In the genomic region with DNA sequence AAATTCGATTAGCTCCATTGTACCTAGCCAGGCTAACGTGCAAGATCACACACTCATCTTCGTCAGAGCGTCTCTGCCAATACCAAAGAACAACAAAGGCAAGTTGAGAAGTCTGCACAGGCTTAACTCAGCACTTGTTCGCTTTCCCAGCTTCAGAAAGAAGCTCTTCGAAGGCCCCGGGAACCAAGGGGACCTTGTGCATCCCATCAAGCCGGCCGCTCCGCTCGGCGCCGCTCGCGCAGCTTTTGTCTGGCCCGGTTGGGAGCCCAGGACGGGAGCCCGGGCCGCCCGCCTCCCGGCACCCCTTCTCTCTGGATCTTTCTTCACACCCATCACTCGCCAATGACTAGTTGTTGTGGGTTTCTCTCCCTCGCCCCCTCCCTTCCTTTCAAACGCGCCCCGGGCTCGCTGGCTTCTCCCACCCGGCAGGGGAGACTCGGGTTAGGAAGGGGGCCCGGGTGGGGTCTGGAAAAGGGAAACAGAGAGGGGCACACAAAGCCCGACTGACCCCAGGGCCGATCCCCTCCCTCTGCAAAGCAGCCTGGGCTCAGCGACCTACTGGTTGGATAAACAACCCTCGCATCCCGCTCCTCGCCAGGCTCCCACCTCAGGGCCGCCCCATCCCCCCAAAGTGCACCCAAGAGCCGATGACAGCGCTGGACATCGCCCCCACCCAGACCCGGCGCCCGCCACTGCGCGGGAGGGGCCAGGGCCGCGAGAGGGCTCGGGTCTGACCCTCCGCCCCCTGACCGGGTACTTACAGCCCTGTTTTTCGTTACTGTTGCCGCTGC, we compare ENCODE assay signal across 8 cellular contexts. TPM values are rescaled to one million over a fixed set of nuclear protein-coding genes. Genes with fewer than 3 reads are reported as not detected.
DNase-seq lines count a peak whose midpoint lies in the region; ATAC-seq and TF ChIP-seq lines count a peak whose summit lies in the region.

No MANE protein-coding gene starts in this region.

- peak overlapping the region; percentile 90 for H4K91ac ChIP-seq in trophoblast cell (ENCODE audit: low read depth, low read length)

- POLR2A ChIA-PET in SK-N-SH (lab: Yijun Ruan, JAX) = interaction anchor here (0.6 to 3.5 kb wide), 4 partner anchors 43 to 566 kb away, joined by 3 to 38 read pairs (median 6); partner anchors contain the start of gene RNU4ATAC

- H3K4me1 Mint-ChIP-seq in CD4-positive, CD25-positive, alpha-beta regulatory T cell = peaks cover 45 to 79% (median 63%) of the 10 kb centered on the region in 4 donors
- peaks cover 67% of the 10 kb centered on the region for H3K4me1 Mint-ChIP-seq in activated naive CD8-positive, alpha-beta T cell (ENCODE audit: low read depth)

- H3K4me1 ChIP-seq in CD4-positive, CD25-positive, alpha-beta regulatory T cell (ENCODE audit: control insufficient read depth, insufficient read depth, low read length, poor library complexity, severe bottlenecking) = peaks cover 43% of the 10 kb centered on the region
- H3K4me1 ChIP-seq in SK-N-SH (ENCODE audit: control insufficient read depth in 1 of 2, insufficient read depth in 2 of 2, low read depth in 1 of 2, low read length in 1 of 2) = peaks cover 4 to 5% of the 10 kb centered on the region in 2 experiments; a peak in 2 of 4 replicates
- peaks cover 17% of the 10 kb centered on the region for H3K4me1 ChIP-seq in cardiac muscle cell (ENCODE audit: low read depth)
- H3K4me1 ChIP-seq in trophoblast cell (ENCODE audit: control insufficient read depth in 1 of 2, insufficient read depth in 2 of 2, low read length in 2 of 2) = peaks cover 2 to 4% of the 10 kb centered on the region in 2 experiments
- H3K4me1 ChIP-seq in upper lobe of right lung = peaks cover 27% of the 10 kb centered on the region

- no peaks in the 10 kb centered on the region for H3K9me3 ChIP-seq in CD4-positive, CD25-positive, alpha-beta regulatory T cell (ENCODE audit: control insufficient read depth in 2 of 2, low read length in 2 of 2)
- H3K9me3 ChIP-seq in SK-N-SH (no peaks in the 10 kb centered on the region), cardiac muscle cell (ENCODE audit: low read depth) (no peaks in the 10 kb centered on the region), trophoblast cell (ENCODE audit: insufficient read depth, low read depth, low read length) (no peaks in the 10 kb centered on the region), upper lobe of right lung (no peaks in the 10 kb centered on the region)

- H3K4ac ChIP-seq in trophoblast cell (ENCODE audit: low read depth, low read length) = peak overlapping the region; percentile 80

- peaks cover under 1% of the 10 kb centered on the region for H3K36me3 Mint-ChIP-seq in CD4-positive, CD25-positive, alpha-beta regulatory T cell
- H3K36me3 Mint-ChIP-seq in activated naive CD8-positive, alpha-beta T cell = no peaks in the 10 kb centered on the region

- peak overlapping the region; percentile 93 for H4K12ac ChIP-seq in trophoblast cell (ENCODE audit: low read depth, low read length)

- peak overlapping the region; percentile 86 for H2BK120ac ChIP-seq in trophoblast cell (ENCODE audit: insufficient read depth, low read length, poor library complexity)

- no peak; a peak in 1 of 4 replicates for TF ChIP-seq EP300 in SK-N-SH (IDR thresholded peaks at IDR 0.05; ENCODE audit: borderline replicate concordance in 1 of 2, low read depth in 1 of 2, low read length in 1 of 2)

- H3K79me1 ChIP-seq in trophoblast cell (ENCODE audit: low read length) = peaks cover 11% of the 10 kb centered on the region

- TF ChIP-seq RAD21 in SK-N-SH (IDR thresholded peaks at IDR 0.05; ENCODE audit: low read length) = 0 out of 2 replicates have a peak, but pooled peaks have one; percentile 9

- CTCF ChIA-PET in SK-N-SH (lab: Yijun Ruan, JAX) = interaction anchor here (0.8 to 1.6 kb wide), 8 partner anchors 22 to 118 kb away, joined by 3 to 7 read pairs (median 5); partner anchors contain the start of gene RNU4ATAC

- H3K14ac ChIP-seq in trophoblast cell (ENCODE audit: low read length) = peak overlapping the region; percentile 67

- no peak overlapping the region for H3K23ac ChIP-seq in trophoblast cell (ENCODE audit: low read length)

- H2AFZ ChIP-seq in SK-N-SH (ENCODE audit: low read depth) (peak overlapping the region; percentile 91), trophoblast cell (ENCODE audit: insufficient read depth, low read length, poor library complexity) (peak overlapping the region; percentile 68)

- peak; percentile 29 to 65 (median 60) for DNase-seq in CD4-positive, CD25-positive, alpha-beta regulatory T cell
- DNase-seq in SK-N-SH = peak; percentile 85
- DNase-seq in cardiac muscle cell (ENCODE audit: low read depth in 1 of 2, low spot score in 1 of 2) = peak; percentile 58 to 78
- peak in 1 of 2 donors; percentile 56 for DNase-seq in trophoblast cell
- DNase-seq in upper lobe of right lung = peak; percentile 76

- ATAC-seq in CD4-positive, CD25-positive, alpha-beta regulatory T cell (ENCODE audit: low read depth in 2 of 2) = peak; percentile 12 to 25
- ATAC-seq in GM19397 (IDR thresholded peaks at IDR 0.05; ENCODE audit: unreplicated experiment) (peak; percentile 31), HG03571 (IDR thresholded peaks at IDR 0.05; ENCODE audit: unreplicated experiment) (peak; percentile 20), upper lobe of right lung (peak; percentile 60)

- H3K27me3 ChIP-seq in CD4-positive, CD25-positive, alpha-beta regulatory T cell (ENCODE audit: control insufficient read depth, insufficient read depth, low read length) = no peaks in the 10 kb centered on the region
- H3K27me3 ChIP-seq in SK-N-SH (ENCODE audit: insufficient read depth) (no peaks in the 10 kb centered on the region), cardiac muscle cell (no peaks in the 10 kb centered on the region), trophoblast cell (ENCODE audit: insufficient read depth, low read length) (no peaks in the 10 kb centered on the region), upper lobe of right lung (no peaks in the 10 kb centered on the region)

- H3F3A ChIP-seq in SK-N-SH (replicated peaks; ENCODE audit: insufficient read depth) = peaks cover 5% of the 10 kb centered on the region

- H3K9me2 ChIP-seq in SK-N-SH = no peaks in the 10 kb centered on the region

- peak overlapping the region; percentile 75 for H4K8ac ChIP-seq in trophoblast cell (ENCODE audit: low read depth, low read length)

- TF ChIP-seq CTCF in SK-N-SH (IDR thresholded peaks at IDR 0.05) (no peak), cardiac muscle cell (IDR thresholded peaks at IDR 0.05; ENCODE audit: low read depth, low read length) (no peak), upper lobe of right lung (IDR thresholded peaks at IDR 0.05) (no peak)

- peak overlapping the region; percentile 94 for H3K18ac ChIP-seq in trophoblast cell (ENCODE audit: low read length)

- H3K4me3 ChIP-seq in CD4-positive, CD25-positive, alpha-beta regulatory T cell (ENCODE audit: low read depth, low read length) = peak overlapping the region; percentile 92
- H3K4me3 ChIP-seq in SK-N-SH (ENCODE audit: low read depth in 2 of 2, low read length in 1 of 2) (peak overlapping the region; percentile 78 to 86), cardiac muscle cell (peak overlapping the region; percentile 86), trophoblast cell (ENCODE audit: low read depth, low read length) (peak overlapping the region; percentile 96), upper lobe of right lung (peak overlapping the region; percentile 88)

- H3K27me3 Mint-ChIP-seq in CD4-positive, CD25-positive, alpha-beta regulatory T cell = peaks cover 14% of the 10 kb centered on the region
- H3K27me3 Mint-ChIP-seq in activated naive CD8-positive, alpha-beta T cell = no peaks in the 10 kb centered on the region

- H3K9me3 Mint-ChIP-seq in CD4-positive, CD25-positive, alpha-beta regulatory T cell = peaks cover 0 to 2% (median 0%) of the 10 kb centered on the region in 7 donors
- H3K9me3 Mint-ChIP-seq in activated naive CD8-positive, alpha-beta T cell (ENCODE audit: low read depth) = no peaks in the 10 kb centered on the region

- H3K27ac ChIP-seq in CD4-positive, CD25-positive, alpha-beta regulatory T cell (ENCODE audit: insufficient read depth, low read length, poor library complexity, severe bottlenecking) = peak overlapping the region; percentile 97
- H3K27ac ChIP-seq in SK-N-SH (ENCODE audit: low read depth in 2 of 2, low read length in 1 of 2) = peak overlapping the region; percentile 95 to 98
- H3K27ac ChIP-seq in cardiac muscle cell = peak overlapping the region; percentile 95
- H3K27ac ChIP-seq in trophoblast cell (ENCODE audit: low read depth, low read length) = peak overlapping the region; percentile 85
- peak overlapping the region; percentile 97 for H3K27ac ChIP-seq in upper lobe of right lung

- no peak overlapping the region for H2BK12ac ChIP-seq in trophoblast cell (ENCODE audit: low read length)

- H2AK5ac ChIP-seq in trophoblast cell (ENCODE audit: low read length) = peak overlapping the region; percentile 39

- H4K20me1 ChIP-seq in SK-N-SH (ENCODE audit: insufficient read depth) = peaks cover 7% of the 10 kb centered on the region; the same call in 1 of the 2 replicates

- peak overlapping the region; percentile 84 for H3K9ac ChIP-seq in SK-N-SH
- peak overlapping the region; percentile 90 for H3K9ac ChIP-seq in trophoblast cell (ENCODE audit: low read length)

- H3K4me2 ChIP-seq in SK-N-SH = peak overlapping the region; percentile 84
- peak overlapping the region; percentile 77 for H3K4me2 ChIP-seq in trophoblast cell (ENCODE audit: low read length)

- intact Hi-C loops in upper lobe of right lung (cut with DNase I) = no loop called here

- peak overlapping the region; percentile 49 for H2BK5ac ChIP-seq in trophoblast cell (ENCODE audit: low read depth, low read length, poor library complexity)

- no peaks in the 10 kb centered on the region for H3K36me3 ChIP-seq in CD4-positive, CD25-positive, alpha-beta regulatory T cell (ENCODE audit: control insufficient read depth, insufficient read depth, low read length)
- H3K36me3 ChIP-seq in SK-N-SH (replicated peaks in 1 of 2; ENCODE audit: control insufficient read depth in 1 of 2, insufficient read depth in 2 of 2, low read length in 1 of 2) = peaks cover 2 to 7% of the 10 kb centered on the region in 2 experiments
- H3K36me3 ChIP-seq in cardiac muscle cell = no peaks in the 10 kb centered on the region
- no peaks in the 10 kb centered on the region for H3K36me3 ChIP-seq in trophoblast cell (ENCODE audit: control insufficient read depth in 1 of 2, insufficient read depth in 2 of 2, low read length in 2 of 2)
- no peaks in the 10 kb centered on the region for H3K36me3 ChIP-seq in upper lobe of right lung

- WGBS in SK-N-SH (ENCODE audit: low lambda C conversion rate) = 3% methylated on average over 23 of the region's 52 CpGs
- no CpG with 5 or more reads among the region's 52 CpGs for WGBS in trophoblast cell (ENCODE audit: extremely low coverage, insufficient coverage, insufficient read length)

- peak overlapping the region; percentile 98 to 100 (median 100) for H3K27ac Mint-ChIP-seq in CD4-positive, CD25-positive, alpha-beta regulatory T cell
- H3K27ac Mint-ChIP-seq in activated naive CD8-positive, alpha-beta T cell = peak overlapping the region; percentile 100

- H3K79me2 ChIP-seq in SK-N-SH (ENCODE audit: insufficient read depth) (peaks cover 83% of the 10 kb centered on the region), trophoblast cell (ENCODE audit: control insufficient read depth, insufficient read depth, low read length, poor library complexity) (peaks cover 17% of the 10 kb centered on the region)

- H3K4me3 Mint-ChIP-seq in CD4-positive, CD25-positive, alpha-beta regulatory T cell = peak overlapping the region; percentile 96 to 100 (median 100)
- peak overlapping the region; percentile 98 for H3K4me3 Mint-ChIP-seq in activated naive CD8-positive, alpha-beta T cell

RNA-seq across cellular contexts. Expression of gene CLASP1, which starts 0.5 kb away (rescaled TPM):
- total RNA-seq in CD4-positive, CD25-positive, alpha-beta regulatory T cell = 72.1 TPM
- 10 to 100 TPM in 3 of 4 donors, 1 to 10 TPM in 1; 8.7 to 14.5 (median 12.2) TPM for polyA plus RNA-seq in CD4-positive, CD25-positive, alpha-beta regulatory T cell
- polyA plus RNA-seq in SK-N-SH (2012; rRNA removed) = 4.9 TPM in 2 replicates
- 5.6 and 6.0 TPM in 2 replicates for polyA plus RNA-seq in SK-N-SH (2012; cell fraction: cytosol; rRNA removed)
- polyA plus RNA-seq in SK-N-SH (2012; cell fraction: nucleus; rRNA removed) = 17.3 and 19.0 TPM in 2 replicates
- total RNA-seq in cardiac muscle cell = 41.1 and 53.0 TPM in 2 replicates
- 24.8 and 37.0 TPM in 2 replicates for polyA plus RNA-seq in cardiac muscle cell
- 15.0 and 15.9 TPM in 2 replicates for polyA plus RNA-seq in trophoblast cell (2013)
- total RNA-seq in upper lobe of right lung = 44.5 TPM
